ENCODE assay signal across 8 cellular contexts in genomic region chr4:113761682-113762060, GRCh38. TPM values are rescaled to one million over a fixed set of nuclear protein-coding genes. Genes with fewer than 3 reads are reported as not detected.
DNase-seq lines count a peak whose midpoint lies in the region; ATAC-seq, FAIRE-seq and TF ChIP-seq lines count a peak whose summit lies in the region.

TSS of gene CAMK2D (minus strand) at chr4:113761738. CDS start at chr4:113761068, 670 bp downstream.

- H3K4me1 ChIP-seq in A549 = peaks cover 21% of the 10 kb centered on the region; the same call in 2 of the 3 replicates

- H3K27ac ChIP-seq in A549 = peak within 1 kb of the TSS; percentile 99 to 100

- no peak for FAIRE-seq in A549 (lab: Jason Lieb, UNC)

- DNase-seq in A549 (ENCODE audit: low read depth in 1 of 2, low spot score in 1 of 2) (peak; percentile 62 to 91), NCI-H2171 (lab: John Stamatoyannopoulos, UW) (peak; percentile 61), cerebellar cortex (ENCODE audit: low spot score) (peak; percentile 94), islet precursor cell (peak; percentile 95)
- DNase-seq in stimulated activated CD4-positive, alpha-beta T cell treated with anti-CD3 and anti-CD28 coated beads, Interleukin-12 subunit alpha, Interleukin-12 subunit beta, amount 100 ng/mL, for 4 hours = peak; percentile 82

- peak; percentile 84 to 85 for TF ChIP-seq RAD21 in A549 (conservative IDR thresholded peaks at IDR 0.05 in 1 of 2, IDR thresholded peaks at IDR 0.05 in 1 of 2)

- peak; percentile 31; the same call in 1 of the 2 replicates for TF ChIP-seq POLR2A in A549 (IDR thresholded peaks at IDR 0.05; ENCODE audit: low read length)

- ATAC-seq in A549 (peak; percentile 81 to 83), GM18517 (IDR thresholded peaks at IDR 0.05; ENCODE audit: unreplicated experiment) (peak; percentile 44), HG03066 (IDR thresholded peaks at IDR 0.05; ENCODE audit: low read depth, unreplicated experiment) (peak; percentile 45)

- POLR2A ChIA-PET in A549 (lab: Yijun Ruan, JAX) = interaction anchor here (0.6 kb wide), 2 partner anchors 16 to 367 kb away, joined by 3 read pairs; no protein-coding TSS in a partner anchor

- H3K9me3 ChIP-seq in A549 = no peaks in the 10 kb centered on the region

- H3K4me2 ChIP-seq in A549 = peak within 1 kb of the TSS; percentile 83

- TF ChIP-seq EP300 in A549 (IDR thresholded peaks at IDR 0.05) = no peak

- CTCF ChIA-PET in A549 (lab: Yijun Ruan, JAX) = interaction anchor here (1.2 to 1.5 kb wide), 2 partner anchors 214 to 367 kb away, joined by 7 to 9 read pairs; no protein-coding TSS in a partner anchor

- WGBS in A549 (ENCODE audit: missing lambda C conversion rate) = 2% methylated on average over 6 of the region's 30 CpGs

- peak; percentile 72 for TF ChIP-seq CTCF in A549 (IDR thresholded peaks at IDR 0.05)
- TF ChIP-seq CTCF in WI38 (IDR thresholded peaks at IDR 0.05; ENCODE audit: low read depth, low read length) = peak; percentile 53

- H3K4me3 ChIP-seq in A549 (peak within 1 kb of the TSS; percentile 90), WI38 (ENCODE audit: low read depth, low read length) (peak within 1 kb of the TSS; percentile 87)

TF ChIP-seq in A549, 52 proteins besides CTCF, POLR2A, EP300 and RAD21 (continues in another document):
- no peak for TF ChIP-seq ESRRA (IDR thresholded peaks at IDR 0.05; ENCODE audit: borderline replicate concordance, low read length)
- no peak for TF ChIP-seq FOSL2 (IDR thresholded peaks at IDR 0.05)
- TF ChIP-seq FOSL2 (CRISPR knock-in tag; IDR thresholded peaks at IDR 0.05) = no peak
- no peak for TF ChIP-seq CHD2 (IDR thresholded peaks at IDR 0.05; ENCODE audit: low read length, partially characterized antibody)
- peak; percentile 78 for TF ChIP-seq SMC3 (IDR thresholded peaks at IDR 0.05)
- TF ChIP-seq MYC (IDR thresholded peaks at IDR 0.05; ENCODE audit: borderline replicate concordance, low read length) = no peak
- TF ChIP-seq E2F6 (IDR thresholded peaks at IDR 0.05; ENCODE audit: borderline replicate concordance, low read depth) = peak; percentile 52; the same call in 1 of the 2 replicates
- TF ChIP-seq ZNF302 (CRISPR knock-in tag; IDR thresholded peaks at IDR 0.05) = no peak
- TF ChIP-seq ZFP36 (IDR thresholded peaks at IDR 0.05; ENCODE audit: borderline replicate concordance, partially characterized antibody) = no peak
- TF ChIP-seq ATOH8 (CRISPR knock-in tag; IDR thresholded peaks at IDR 0.05; ENCODE audit: low read depth) = no peak
- TF ChIP-seq ZSCAN20 (CRISPR knock-in tag; IDR thresholded peaks at IDR 0.05) = no peak
- 0 out of 2 replicates have a peak, but pooled peaks have one; percentile 76 for TF ChIP-seq MAZ (IDR thresholded peaks at IDR 0.05; ENCODE audit: borderline replicate concordance, low read depth, low read length)
- no peak for TF ChIP-seq BCL3 (IDR thresholded peaks at IDR 0.05)
- TF ChIP-seq MAX (IDR thresholded peaks at IDR 0.05) = peak; percentile 73
- TF ChIP-seq HDAC2 (IDR thresholded peaks at IDR 0.05) = no peak
- no peak for TF ChIP-seq HEYL (CRISPR knock-in tag; IDR thresholded peaks at IDR 0.05)
- no peak for TF ChIP-seq RFX5 (IDR thresholded peaks at IDR 0.05)
- no peak for TF ChIP-seq REST (IDR thresholded peaks at IDR 0.05)
- no peak for TF ChIP-seq HES2 (IDR thresholded peaks at IDR 0.05)
- TF ChIP-seq HMGXB4 (CRISPR knock-in tag; IDR thresholded peaks at IDR 0.05; ENCODE audit: borderline replicate concordance) = no peak
- TF ChIP-seq TFCP2L1 (CRISPR knock-in tag; IDR thresholded peaks at IDR 0.05) = no peak
- TF ChIP-seq USF2 (IDR thresholded peaks at IDR 0.05) = no peak
- TF ChIP-seq TP53 (CRISPR knock-in tag; IDR thresholded peaks at IDR 0.05) = no peak

RNA-seq across cellular contexts. Expression of gene CAMK2D, which starts in this region (rescaled TPM):
- polyA plus RNA-seq in A549 (2011; rRNA removed) (51.0 and 59.9 TPM in 2 replicates), A549 (2017; fragmentation: RNase III; extraction: RNeasy Plus Mini Kit Qiagen cat#74134 plus additional on column Dnase treatment) (19.1 to 21.2 TPM (median 19.4 TPM) in 3 replicates)
- 6.0 and 7.7 TPM in 2 replicates for polyA plus RNA-seq in A549 (2012; cell fraction: cytosol; rRNA removed)
- 4.9 and 5.4 TPM in 2 replicates for polyA plus RNA-seq in A549 (2012; cell fraction: nucleus; rRNA removed)
- polyA minus RNA-seq in A549 (2011; rRNA and poly(A)+ RNA removed) = 39.5 and 48.4 TPM in 2 replicates

Comparison
In these comparisons a context has a peak if more than half of its experiments do, and no peak if none do; other contexts are left out.
1. Peak in every context shown above with its lines: DNase-seq, ATAC-seq, H3K4me3 ChIP-seq and H3K27ac ChIP-seq.